ENCODE assay signal across 8 cellular contexts in genomic region chr13:110306960-110307696, GRCh38. TPM values are rescaled to one million over a fixed set of nuclear protein-coding genes. Genes with fewer than 3 reads are reported as not detected.
DNase-seq lines count a peak whose midpoint lies in the region; ATAC-seq lines count a peak whose summit lies in the region.

Gene COL4A1, minus strand, starts transcription at chr13:110307157. Its CDS starts 130 bp downstream, at chr13:110307027.
Gene COL4A2, plus strand, starts transcription at chr13:110307284. Its CDS starts 620 bp downstream, at chr13:110307904.

- peak; percentile 74 for DNase-seq in DMS79 treated with DMSO at 0.1 percent for 48 hours (lab: John Stamatoyannopoulos, UW)
- DNase-seq in SK-N-MC (ENCODE audit: low read depth, low spot score), result no peak
- DNase-seq in Right ventricle myocardium inferior (ENCODE audit: missing footprints), result peak; percentile 89
- peak in 6 of 10 donors; percentile 26 to 89 (median 70) for DNase-seq in posterior cingulate gyrus
- DNase-seq in foreskin melanocyte, result no peak
- DNase-seq in activated CD4-positive, CD25-positive, alpha-beta regulatory T cell (lab: John Stamatoyannopoulos, UW), result no peak
- no peak for DNase-seq in activated T-cell treated with anti-CD3 and anti-CD28 coated beads, Interleukin-2, amount 50 U/mL, for 48 hours

- peaks cover 10% of the 10 kb centered on the region for H3K36me3 ChIP-seq in SK-N-MC (ENCODE audit: insufficient read depth, low read length)

- 0 out of 2 replicates have a peak within 1 kb of the TSS, but pooled peaks have one; percentile 19 for H3K27ac ChIP-seq in SK-N-MC

- peak; percentile 89 for ATAC-seq in Right ventricle myocardium inferior
- ATAC-seq in GM21367 (IDR thresholded peaks at IDR 0.05; ENCODE audit: unreplicated experiment), result no peak

- peak within 1 kb of the TSS; percentile 99 for H3K4me3 ChIP-seq in SK-N-MC

- H3K9ac ChIP-seq in SK-N-MC (ENCODE audit: insufficient read length), result peak within 1 kb of the TSS; percentile 91

- no peaks in the 10 kb centered on the region for H3K9me3 ChIP-seq in SK-N-MC (ENCODE audit: low read depth, low read length)

- intact Hi-C loops in Right ventricle myocardium inferior (cut with DNase I) (loop anchor here (1.0 to 5.0 kb wide), 3 partner anchors 35 to 105 kb away; no protein-coding TSS in a partner anchor), posterior cingulate gyrus (cut with DNase I) (loop anchor here (10.0 kb wide), 2 partner anchors 58 to 108 kb away; no protein-coding TSS in a partner anchor)

RNA-seq across cellular contexts. Expression of gene COL4A1, which starts in this region (rescaled TPM):
- 128 TPM for total RNA-seq in Right ventricle myocardium inferior

RNA-seq across cellular contexts. Expression of gene COL4A2, which starts in this region (rescaled TPM):
- total RNA-seq in Right ventricle myocardium inferior, result 126 TPM

Comparison
In these comparisons a context has a peak if more than half of its experiments do, and no peak if none do; other contexts are left out.
1. DNase-seq: peak in DMS79 treated with DMSO at 0.1 percent for 48 hours (single experiment), Right ventricle myocardium inferior (single experiment) and posterior cingulate gyrus (6 of 10); none in SK-N-MC (single experiment), foreskin melanocyte (single experiment), activated CD4-positive, CD25-positive, alpha-beta regulatory T cell (0 of 4) and activated T-cell treated with anti-CD3 and anti-CD28 coated beads, Interleukin-2, amount 50 U/mL, for 48 hours (0 of 2).